In the genomic region with DNA sequence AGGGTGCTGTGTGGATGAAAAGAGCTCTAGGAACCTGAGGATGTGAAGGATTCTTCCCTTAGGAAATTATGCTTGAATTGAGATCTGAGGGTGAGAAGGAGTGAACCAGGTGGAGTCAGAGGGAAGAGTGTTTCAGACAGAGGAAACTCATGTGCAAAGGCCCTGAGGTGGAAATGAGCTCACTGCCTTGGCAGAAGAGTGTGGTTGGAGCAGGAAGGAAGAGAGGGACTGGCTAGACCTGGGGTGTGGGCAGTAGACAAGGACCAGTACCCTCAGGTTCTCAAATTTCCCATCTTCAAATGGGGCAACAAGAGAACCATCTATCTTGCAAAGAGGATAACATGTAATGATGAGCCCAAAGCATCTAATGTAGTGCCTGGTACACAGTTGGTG, we compare ENCODE assay signal across 14 cellular contexts. TPM values are rescaled to one million over a fixed set of nuclear protein-coding genes. Genes with fewer than 3 reads are reported as not detected.
DNase-seq lines count a peak whose midpoint lies in the region; ATAC-seq and TF ChIP-seq lines count a peak whose summit lies in the region.
"Had no signal": no experiment of that assay in that cellular context is flagged by ENCODE, and none has a peak within 500 bp of the region (broad histone marks: within the 10 kb centered on the region; RNA-seq: fewer than 3 reads in every experiment).

No MANE protein-coding gene starts in this region.

- no peak for DNase-seq in activated T-cell treated with anti-CD3 and anti-CD28 coated beads, Interleukin-2, amount 50 U/mL, for 24 hours
- DNase-seq in activated T-cell treated with anti-CD3 and anti-CD28 coated beads, Interleukin-2, amount 50 U/mL, for 1 hour = no peak
- no peak for DNase-seq in activated naive CD8-positive, alpha-beta T cell treated with anti-CD3 and anti-CD28 coated beads, Interleukin-2, amount 50 U/mL, for 24 hours
- DNase-seq in neuronal stem cell (ENCODE audit: low spot score) (no peak), NCI-H2196 (lab: John Stamatoyannopoulos, UW; ENCODE audit: unreplicated experiment) (no peak)
- DNase-seq in stimulated activated naive CD4-positive, alpha-beta T cell treated with Interleukin-2 at 50 U/mL for 16 hours (lab: John Stamatoyannopoulos, UW) = no peak
- DNase-seq: DMS53, midbrain, NCI-H1105 treated with DMSO at 0.1 percent for 48 hours, upper lobe of left lung had no signal

- H3K4me1 ChIP-seq in Loucy (ENCODE audit: insufficient read depth, low read length, poor library complexity, severe bottlenecking) (peaks cover 49% of the 10 kb centered on the region), neuronal stem cell (ENCODE audit: control insufficient read depth in 2 of 2, insufficient read depth in 1 of 2, low read depth in 1 of 2, low read length in 2 of 2) (peaks cover 0 to 6% of the 10 kb centered on the region in 2 donors)

- H3K9me3 Mint-ChIP-seq in activated T-cell treated with anti-CD3 and anti-CD28 coated beads, Interleukin-2, amount 50 U/mL, for 24 hours = peaks cover 6% of the 10 kb centered on the region
- peaks cover 8% of the 10 kb centered on the region for H3K9me3 Mint-ChIP-seq in activated naive CD8-positive, alpha-beta T cell treated with anti-CD3 and anti-CD28 coated beads, Interleukin-2, amount 50 U/mL, for 24 hours
- peaks cover 6% of the 10 kb centered on the region for H3K9me3 Mint-ChIP-seq in stimulated activated memory B cell treated with anti-CD40 and anti-IgM and Interleukin-4, amounts not matched to agents 10 μg/mL and 1 μg/mL and 100 μg/mL, for 72 hours

- no peaks in the 10 kb centered on the region for H3K36me3 Mint-ChIP-seq in activated T-cell treated with anti-CD3 and anti-CD28 coated beads, Interleukin-2, amount 50 U/mL, for 24 hours (ENCODE audit: low read depth)
- peaks cover 14% of the 10 kb centered on the region for H3K36me3 Mint-ChIP-seq in activated naive CD8-positive, alpha-beta T cell treated with anti-CD3 and anti-CD28 coated beads, Interleukin-2, amount 50 U/mL, for 24 hours (ENCODE audit: low read depth)
- peaks cover 10% of the 10 kb centered on the region for H3K36me3 Mint-ChIP-seq in stimulated activated memory B cell treated with anti-CD40 and anti-IgM and Interleukin-4, amounts not matched to agents 10 μg/mL and 1 μg/mL and 100 μg/mL, for 72 hours

- H3K4me3 Mint-ChIP-seq in activated T-cell treated with anti-CD3 and anti-CD28 coated beads, Interleukin-2, amount 50 U/mL, for 24 hours = peak overlapping the region; percentile 34
- peak overlapping the region; percentile 41 for H3K4me3 Mint-ChIP-seq in activated naive CD8-positive, alpha-beta T cell treated with anti-CD3 and anti-CD28 coated beads, Interleukin-2, amount 50 U/mL, for 24 hours
- H3K4me3 Mint-ChIP-seq in stimulated activated memory B cell treated with anti-CD40 and anti-IgM and Interleukin-4, amounts not matched to agents 10 μg/mL and 1 μg/mL and 100 μg/mL, for 72 hours = no peak overlapping the region

- H3K27me3 Mint-ChIP-seq in activated T-cell treated with anti-CD3 and anti-CD28 coated beads, Interleukin-2, amount 50 U/mL, for 24 hours = peaks cover 10% of the 10 kb centered on the region
- peaks cover 11% of the 10 kb centered on the region for H3K27me3 Mint-ChIP-seq in activated naive CD8-positive, alpha-beta T cell treated with anti-CD3 and anti-CD28 coated beads, Interleukin-2, amount 50 U/mL, for 24 hours
- no peaks in the 10 kb centered on the region for H3K27me3 Mint-ChIP-seq in stimulated activated memory B cell treated with anti-CD40 and anti-IgM and Interleukin-4, amounts not matched to agents 10 μg/mL and 1 μg/mL and 100 μg/mL, for 72 hours

- no peak overlapping the region for H2BK5ac ChIP-seq in neuronal stem cell (ENCODE audit: low read length)

- H3K9me3 ChIP-seq in Loucy (ENCODE audit: insufficient read depth, low read depth, low read length) (no peaks in the 10 kb centered on the region), neuronal stem cell (replicated peaks in 1 of 2; ENCODE audit: control insufficient read depth in 2 of 2, insufficient read depth in 1 of 2, low read depth in 1 of 2, low read length in 2 of 2) (no peaks in the 10 kb centered on the region)
- H3K9me3 ChIP-seq: Peyer's patch, upper lobe of left lung had no signal

- TF ChIP-seq CTCF in Loucy (conservative IDR thresholded peaks at IDR 0.05; ENCODE audit: low read length) = no peak

- H3K4me3 ChIP-seq in Loucy (ENCODE audit: low read length, poor library complexity, severe bottlenecking) = no peak overlapping the region
- no peak overlapping the region for H3K4me3 ChIP-seq in neuronal stem cell (ENCODE audit: low read length in 2 of 2)
- H3K4me3 ChIP-seq: Peyer's patch, upper lobe of left lung had no signal

- no peak overlapping the region for H2BK120ac ChIP-seq in neuronal stem cell (ENCODE audit: low read depth, low read length)

- H3K14ac ChIP-seq in neuronal stem cell (ENCODE audit: low read length) = no peak overlapping the region

- H3K9me2 ChIP-seq in Loucy (replicated peaks; ENCODE audit: low read depth, low read length) = no peaks in the 10 kb centered on the region

- no peak overlapping the region for H2AK5ac ChIP-seq in neuronal stem cell (ENCODE audit: low read depth, low read length)

- no peaks in the 10 kb centered on the region for H3F3A ChIP-seq in Loucy (ENCODE audit: low read depth)

- H4K20me1 ChIP-seq in Loucy (ENCODE audit: insufficient read depth, low read length, poor library complexity, severe bottlenecking) = no peaks in the 10 kb centered on the region

- H3K18ac ChIP-seq in neuronal stem cell (ENCODE audit: low read length) = no peak overlapping the region

- no peaks in the 10 kb centered on the region for H3K36me3 ChIP-seq in Loucy (ENCODE audit: insufficient read depth, low read length)
- H3K36me3 ChIP-seq in neuronal stem cell (replicated peaks in 1 of 2; ENCODE audit: control insufficient read depth in 2 of 2, insufficient read depth in 2 of 2, low read length in 2 of 2) = no peaks in the 10 kb centered on the region
- H3K36me3 ChIP-seq: Peyer's patch, upper lobe of left lung had no signal

- no peak for ATAC-seq in activated naive CD8-positive, alpha-beta T cell treated with anti-CD3 and anti-CD28 coated beads, Interleukin-2, amount 50 U/mL, for 24 hours
- no peak for ATAC-seq in stimulated activated memory B cell treated with anti-CD40 and anti-IgM and Interleukin-4, amounts not matched to agents 10 μg/mL and 1 μg/mL and 100 μg/mL, for 72 hours

- H3K9ac ChIP-seq in Loucy (ENCODE audit: low read depth, low read length, poor library complexity, severe bottlenecking) = peak overlapping the region; percentile 51
- no peak overlapping the region for H3K9ac ChIP-seq in neuronal stem cell (ENCODE audit: low read depth, low read length, poor library complexity)

- no peak overlapping the region for H2BK12ac ChIP-seq in neuronal stem cell (ENCODE audit: low read length)

- no peak overlapping the region for H4K91ac ChIP-seq in neuronal stem cell (ENCODE audit: low read depth, low read length, poor library complexity)

- H2AFZ ChIP-seq in Loucy (ENCODE audit: low read length) = no peak overlapping the region
- H2AFZ ChIP-seq in neuronal stem cell (ENCODE audit: low read length) = no peak overlapping the region

- H3K27me3 ChIP-seq in Loucy (ENCODE audit: insufficient read depth, low read length, poor library complexity, severe bottlenecking) (no peaks in the 10 kb centered on the region), neuronal stem cell (ENCODE audit: control insufficient read depth in 3 of 3, insufficient read depth in 3 of 3, low read depth in 1 of 3, low read length in 3 of 3) (peaks cover 0 to 15% (median 0%) of the 10 kb centered on the region in 3 experiments)
- H3K27me3 ChIP-seq: Peyer's patch, upper lobe of left lung had no signal

- H3K4ac ChIP-seq in neuronal stem cell (ENCODE audit: low read length) = no peak overlapping the region

- H3K79me2 ChIP-seq in Loucy (ENCODE audit: insufficient read depth, low read length) = no peaks in the 10 kb centered on the region

- H3K79me1 ChIP-seq in neuronal stem cell (ENCODE audit: low read depth, low read length) = no peaks in the 10 kb centered on the region

- no peak overlapping the region for H3K23ac ChIP-seq in neuronal stem cell (ENCODE audit: low read depth, low read length, poor library complexity)

- no peak overlapping the region for H3K27ac ChIP-seq in neuronal stem cell (replicated peaks; ENCODE audit: low read length)

- H3K4me1 Mint-ChIP-seq in activated T-cell treated with anti-CD3 and anti-CD28 coated beads, Interleukin-2, amount 50 U/mL, for 24 hours (ENCODE audit: low read depth) = peaks cover 46% of the 10 kb centered on the region
- peaks cover 52% of the 10 kb centered on the region for H3K4me1 Mint-ChIP-seq in activated naive CD8-positive, alpha-beta T cell treated with anti-CD3 and anti-CD28 coated beads, Interleukin-2, amount 50 U/mL, for 24 hours
- H3K4me1 Mint-ChIP-seq in stimulated activated memory B cell treated with anti-CD40 and anti-IgM and Interleukin-4, amounts not matched to agents 10 μg/mL and 1 μg/mL and 100 μg/mL, for 72 hours = peaks cover 37% of the 10 kb centered on the region

- H2BK15ac ChIP-seq in neuronal stem cell (ENCODE audit: low read length) = no peak overlapping the region

- H3K4me2 ChIP-seq in Loucy (ENCODE audit: low read depth, low read length, poor library complexity, severe bottlenecking) (peak overlapping the region; percentile 74), neuronal stem cell (ENCODE audit: insufficient read depth, low read length, poor library complexity, severe bottlenecking) (no peak overlapping the region)

- H4K8ac ChIP-seq in neuronal stem cell (ENCODE audit: low read depth, low read length) = no peak overlapping the region

- H3K27ac Mint-ChIP-seq in activated T-cell treated with anti-CD3 and anti-CD28 coated beads, Interleukin-2, amount 50 U/mL, for 24 hours = peak overlapping the region; percentile 94
- peak overlapping the region; percentile 99 for H3K27ac Mint-ChIP-seq in activated naive CD8-positive, alpha-beta T cell treated with anti-CD3 and anti-CD28 coated beads, Interleukin-2, amount 50 U/mL, for 24 hours
- peak overlapping the region; percentile 99 for H3K27ac Mint-ChIP-seq in stimulated activated memory B cell treated with anti-CD40 and anti-IgM and Interleukin-4, amounts not matched to agents 10 μg/mL and 1 μg/mL and 100 μg/mL, for 72 hours

RNA-seq across cellular contexts. Expression of gene GTSF1L, which starts 24.0 kb away (rescaled TPM):
- not detected for polyA plus RNA-seq in neuronal stem cell (2013, experiment 1 of 2)
- not detected for polyA plus RNA-seq in neuronal stem cell (2013, experiment 2 of 2)
- polyA plus RNA-seq: HepG2 had no signal
